3 cellular contexts compared by ENCODE assay signal in genomic region chr9:5432890-5433289, GRCh38. TPM values are rescaled to one million over a fixed set of nuclear protein-coding genes. Genes with fewer than 3 reads are reported as not detected.
"Had no signal": no experiment of that assay in that cellular context is flagged by ENCODE, and none has a peak within 500 bp of the region (broad histone marks: within the 10 kb centered on the region; RNA-seq: fewer than 3 reads in every experiment).

No MANE protein-coding gene starts in this region.

RNA-seq across cellular contexts. Expression of gene CD274, which starts 17.5 kb away (rescaled TPM):
- total RNA-seq: GM23338, H7, H9 had no signal
- polyA plus RNA-seq: GM23338 had no signal
